ENCODE assay signal across 9 cellular contexts in the genomic region with DNA sequence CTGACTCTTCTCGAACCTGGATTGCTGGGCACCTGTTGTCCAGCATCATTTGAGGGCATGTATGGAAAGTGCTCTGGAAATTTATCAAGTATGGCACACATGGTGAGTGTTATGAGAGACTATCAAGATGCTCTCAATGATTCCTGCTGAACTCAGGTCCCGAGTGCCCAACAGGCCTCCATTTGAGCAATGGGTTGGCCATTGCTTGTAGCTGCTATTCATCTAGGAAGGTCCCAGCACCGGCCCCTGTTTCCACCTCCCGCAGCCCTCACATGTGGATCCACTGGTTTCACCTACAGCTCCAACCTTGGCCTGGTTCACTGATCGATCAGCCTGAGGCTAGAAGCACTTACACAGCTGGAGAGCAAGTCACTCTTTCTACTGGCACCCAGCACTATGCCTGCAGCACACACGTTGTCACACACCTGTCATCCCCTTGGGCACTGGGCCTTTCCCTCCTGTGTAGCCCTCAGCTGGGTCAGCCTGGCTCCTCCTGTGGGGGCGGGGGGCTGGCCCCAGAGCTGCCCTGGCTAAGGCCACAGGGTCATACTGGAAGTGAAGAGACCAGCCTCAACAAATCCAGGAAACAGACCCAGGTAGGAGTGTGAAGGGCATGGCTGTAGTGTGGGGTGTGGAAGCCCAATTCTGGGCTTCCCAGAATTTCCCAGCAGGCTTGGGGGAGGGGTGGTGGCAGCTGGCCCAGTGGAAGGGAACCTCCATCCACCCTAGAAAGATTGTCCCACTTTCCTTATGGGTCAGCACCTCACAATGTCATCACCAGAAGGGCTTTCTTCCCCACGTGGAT. TPM values are rescaled to one million over a fixed set of nuclear protein-coding genes. Genes with fewer than 3 reads are reported as not detected.
DNase-seq lines count a peak whose midpoint lies in the region; ATAC-seq and TF ChIP-seq lines count a peak whose summit lies in the region.
"Had no signal": no experiment of that assay in that cellular context is flagged by ENCODE, and none has a peak within 500 bp of the region (broad histone marks: within the 10 kb centered on the region; RNA-seq: fewer than 3 reads in every experiment).

No MANE protein-coding gene starts in this region.

- H3K27me3 Mint-ChIP-seq in endodermal cell (ENCODE audit: insufficient read depth) = peaks cover 23% of the 10 kb centered on the region
- peaks cover 0 to 14% (median 0%) of the 10 kb centered on the region in 3 donors for H3K27me3 Mint-ChIP-seq in naive B cell
- H3K27me3 Mint-ChIP-seq in activated T-cell treated with anti-CD3 and anti-CD28 coated beads, Interleukin-2, amount 50 U/mL, for 24 hours = peaks cover 3% of the 10 kb centered on the region

- no peaks in the 10 kb centered on the region for H3K36me3 Mint-ChIP-seq in endodermal cell (ENCODE audit: low read depth)
- peaks cover 0 to 6% of the 10 kb centered on the region in 2 donors for H3K36me3 Mint-ChIP-seq in naive B cell
- no peaks in the 10 kb centered on the region for H3K36me3 Mint-ChIP-seq in activated T-cell treated with anti-CD3 and anti-CD28 coated beads, Interleukin-2, amount 50 U/mL, for 24 hours (ENCODE audit: low read depth)

- H3K4me3 ChIP-seq in right atrium auricular region = no peak overlapping the region
- H3K4me3 ChIP-seq in endodermal cell (ENCODE audit: low read length) = no peak overlapping the region
- H3K4me3 ChIP-seq in uterus = no peak overlapping the region

- H3K9me3 ChIP-seq in right atrium auricular region (no peaks in the 10 kb centered on the region), endodermal cell (ENCODE audit: control insufficient read depth, low read length) (no peaks in the 10 kb centered on the region), uterus (no peaks in the 10 kb centered on the region)

- no peak for TF ChIP-seq CTCF in right atrium auricular region (IDR thresholded peaks at IDR 0.05)
- TF ChIP-seq CTCF in endodermal cell (conservative IDR thresholded peaks at IDR 0.05) = no peak
- TF ChIP-seq CTCF in uterus (IDR thresholded peaks at IDR 0.05) = no peak

- H3K36me3 ChIP-seq in right atrium auricular region (no peaks in the 10 kb centered on the region), endodermal cell (ENCODE audit: control insufficient read depth, insufficient read depth, low read length) (no peaks in the 10 kb centered on the region), uterus (no peaks in the 10 kb centered on the region)

- H3K9me3 Mint-ChIP-seq in endodermal cell (no peaks in the 10 kb centered on the region), naive B cell (no peaks in the 10 kb centered on the region)
- H3K9me3 Mint-ChIP-seq in activated T-cell treated with anti-CD3 and anti-CD28 coated beads, Interleukin-2, amount 50 U/mL, for 24 hours = no peaks in the 10 kb centered on the region

- H3K4me1 ChIP-seq in right atrium auricular region (peaks cover 0 to 37% of the 10 kb centered on the region in 2 donors), endodermal cell (ENCODE audit: control insufficient read depth, insufficient read depth, low read length) (no peaks in the 10 kb centered on the region), uterus (peaks cover 11 to 21% of the 10 kb centered on the region in 2 donors)

- no peak for TF ChIP-seq POLR2A in uterus (IDR thresholded peaks at IDR 0.05)

- peak; percentile 12 for ATAC-seq in Right ventricle myocardium superior (ENCODE audit: poor library complexity)
- no peak for ATAC-seq in naive B cell (ENCODE audit: low read depth in 2 of 2)

- H3K27ac ChIP-seq in right atrium auricular region = peak overlapping the region in 1 of 2 donors; percentile 32
- no peak overlapping the region for H3K27ac ChIP-seq in endodermal cell (ENCODE audit: low read depth, low read length)
- peak overlapping the region; percentile 64 to 80 for H3K27ac ChIP-seq in uterus

- DNase-seq in Right ventricle myocardium superior (no peak), right atrium auricular region (ENCODE audit: low spot score) (no peak), endodermal cell (no peak), naive B cell (no peak), uterus (no peak), HuH-7.5 (ENCODE audit: low spot score) (no peak), UCSD-AML1 (lab: John Stamatoyannopoulos, UW; ENCODE audit: unreplicated experiment) (no peak)
- no peak for DNase-seq in activated T-cell treated with anti-CD3 and anti-CD28 coated beads, Interleukin-2, amount 50 U/mL, for 24 hours
- DNase-seq: NCI-H524 treated with DMSO at 0.1 percent for 48 hours had no signal

- H3K9ac ChIP-seq in endodermal cell (ENCODE audit: extremely low read depth, low read length, poor library complexity, severe bottlenecking) = no peak overlapping the region

- H3K27me3 ChIP-seq in right atrium auricular region (no peaks in the 10 kb centered on the region), endodermal cell (ENCODE audit: control insufficient read depth, insufficient read depth, low read length, poor library complexity, severe bottlenecking) (no peaks in the 10 kb centered on the region), uterus (no peaks in the 10 kb centered on the region)

- peak overlapping the region; percentile 48 for H3K27ac Mint-ChIP-seq in endodermal cell
- peak overlapping the region in 4 of 6 donors; percentile 29 to 76 (median 46) for H3K27ac Mint-ChIP-seq in naive B cell
- no peak overlapping the region for H3K27ac Mint-ChIP-seq in activated T-cell treated with anti-CD3 and anti-CD28 coated beads, Interleukin-2, amount 50 U/mL, for 24 hours

- WGBS in endodermal cell (ENCODE audit: insufficient coverage in 1 of 2, insufficient read length in 1 of 2), 2 experiments = 89 to 96% methylated on average over 6 to 8 of the region's 8 CpGs

- H3K4me3 Mint-ChIP-seq in endodermal cell (no peak overlapping the region), naive B cell (peak overlapping the region in 2 of 8 donors; percentile 6 to 9)
- H3K4me3 Mint-ChIP-seq in activated T-cell treated with anti-CD3 and anti-CD28 coated beads, Interleukin-2, amount 50 U/mL, for 24 hours = no peak overlapping the region

- intact Hi-C loops in Right ventricle myocardium superior (cut with DNase I) (no loop called here), uterus (cut with DNase I; ENCODE audit: low total_unique reads) (no loop called here)

- H3K4me1 Mint-ChIP-seq in endodermal cell (peaks cover 6% of the 10 kb centered on the region), naive B cell (peaks cover 9 to 21% (median 14%) of the 10 kb centered on the region in 3 donors)
- peaks cover 42% of the 10 kb centered on the region for H3K4me1 Mint-ChIP-seq in activated T-cell treated with anti-CD3 and anti-CD28 coated beads, Interleukin-2, amount 50 U/mL, for 24 hours (ENCODE audit: low read depth)

RNA-seq across cellular contexts. Expression of a gene that starts 41.7 kb away (rescaled TPM):
- 17.3 TPM for total RNA-seq in Right ventricle myocardium superior
- 10 to 100 TPM; 20.8 to 37.8 TPM for total RNA-seq in right atrium auricular region
- 1 to 10 TPM; 7.8 to 9.6 TPM for total RNA-seq in endodermal cell
- polyA plus RNA-seq in endodermal cell (2013, experiment 1 of 2) = 36.7 TPM
- polyA plus RNA-seq in endodermal cell (2013, experiment 2 of 2) = 35.6 TPM
- polyA plus RNA-seq in naive B cell (ENCODE audit: low read depth in 6 of 6) = 10 to 100 TPM; 34.7 to 68.7 (median 38.0) TPM
- 10 to 100 TPM; 14.3 to 66.9 (median 32.3) TPM for total RNA-seq in uterus
